1 cellular context compared by ENCODE assay signal in genomic region chr1:180498594-180498993, GRCh38.
TF ChIP-seq lines count a peak whose summit lies in the region.

No MANE protein-coding gene starts in this region.

TF ChIP-seq in A549, 52 proteins besides CTCF, POLR2A, EP300 and RAD21 (continued from another document):
- TF ChIP-seq ZSCAN20 (CRISPR knock-in tag; IDR thresholded peaks at IDR 0.05) (no peak), KDM5A (IDR thresholded peaks at IDR 0.05) (no peak), MAZ (IDR thresholded peaks at IDR 0.05; ENCODE audit: borderline replicate concordance, low read depth, low read length) (no peak), BCL3 (IDR thresholded peaks at IDR 0.05) (no peak), PHF8 (IDR thresholded peaks at IDR 0.05; ENCODE audit: borderline replicate concordance, low read depth) (no peak), MYC (IDR thresholded peaks at IDR 0.05; ENCODE audit: borderline replicate concordance, low read length) (no peak), NR3C1 (IDR thresholded peaks at IDR 0.05) (no peak), HOXA7 (CRISPR knock-in tag; IDR thresholded peaks at IDR 0.05) (no peak), FOSL2 (IDR thresholded peaks at IDR 0.05) (no peak), FOSL2 (CRISPR knock-in tag; IDR thresholded peaks at IDR 0.05) (no peak), ZNF302 (CRISPR knock-in tag; IDR thresholded peaks at IDR 0.05) (no peak), TP53 (CRISPR knock-in tag; IDR thresholded peaks at IDR 0.05) (no peak), USF2 (IDR thresholded peaks at IDR 0.05) (no peak), CBX2 (IDR thresholded peaks at IDR 0.05; ENCODE audit: borderline replicate concordance, low read depth) (no peak)
